9 cellular contexts compared by ENCODE assay signal in the genomic region with DNA sequence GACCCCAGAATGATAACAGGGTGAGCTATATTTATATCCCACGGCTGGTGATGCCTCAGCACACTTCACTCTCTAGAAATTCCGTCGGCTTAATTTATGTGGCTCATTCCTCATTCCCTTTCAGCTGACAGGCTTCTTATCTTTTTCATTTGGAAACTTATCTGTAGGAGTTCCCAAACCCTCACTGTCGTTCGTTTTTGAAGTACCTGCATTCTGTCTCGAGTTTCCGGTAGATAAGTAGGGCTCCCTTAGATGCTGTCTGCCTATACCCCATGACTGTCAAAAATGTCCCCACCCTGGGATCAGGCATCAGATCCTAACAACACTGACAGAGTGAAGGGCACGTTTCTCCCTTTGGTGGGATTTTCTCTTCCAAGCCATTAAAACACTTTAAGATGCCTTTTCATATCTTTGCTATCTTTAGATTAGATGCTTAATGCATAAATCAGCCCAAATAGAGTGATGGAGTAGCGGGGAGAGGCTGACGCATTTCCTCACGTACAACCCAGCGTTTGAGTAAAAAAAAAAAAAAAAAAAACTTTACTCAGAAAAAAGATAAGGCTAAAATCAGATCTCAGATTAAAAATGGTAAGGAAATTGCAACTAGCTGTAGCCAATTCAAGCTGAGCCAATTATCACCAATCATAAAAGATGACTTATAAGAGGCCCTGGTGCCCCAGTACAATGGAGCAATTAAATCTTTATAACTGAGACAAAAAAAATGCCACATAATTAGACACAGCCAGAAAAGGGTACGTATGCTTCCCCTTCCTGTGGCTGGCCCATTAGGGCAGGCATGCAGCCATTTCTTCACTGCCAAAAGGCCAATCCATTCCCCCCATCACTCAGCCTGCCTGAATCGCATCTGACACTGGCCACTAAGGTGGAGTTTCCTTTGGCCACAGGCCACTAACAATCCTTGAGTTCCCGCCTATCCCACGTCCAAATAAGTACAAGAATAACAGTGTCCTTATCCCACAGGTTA. TPM values are rescaled to one million over a fixed set of nuclear protein-coding genes. Genes with fewer than 3 reads are reported as not detected.
DNase-seq lines count a peak whose midpoint lies in the region; ATAC-seq and TF ChIP-seq lines count a peak whose summit lies in the region.
"Had no signal": no experiment of that assay in that cellular context is flagged by ENCODE, and none has a peak within 500 bp of the region (broad histone marks: within the 10 kb centered on the region; RNA-seq: fewer than 3 reads in every experiment).

No MANE protein-coding gene starts in this region.

- POLR2A ChIA-PET in activated CD4-positive, alpha-beta memory T cell treated with anti-CD3 and anti-CD28 coated beads, Interleukin-2, amount 10 ng/mL, durations not matched to agents 7 days and 5 days (lab: Charles Lee) = interaction anchor here (1.1 to 2.1 kb wide), 3 partner anchors 14 to 43 kb away, joined by 3 to 6 read pairs (median 3); no protein-coding TSS in a partner anchor

- no peak for TF ChIP-seq POLR2A in Peyer's patch (IDR thresholded peaks at IDR 0.05)

- peak; percentile 60 to 89 for ATAC-seq in right cardiac atrium

- H3K36me3 Mint-ChIP-seq in activated CD4-positive, alpha-beta memory T cell treated with anti-CD3 and anti-CD28 coated beads, Interleukin-2, amount 10 ng/mL, durations not matched to agents 7 days and 5 days (ENCODE audit: low read depth) = peaks cover 83% of the 10 kb centered on the region

- H3K27ac ChIP-seq in right cardiac atrium (ENCODE audit: low read length) (peak overlapping the region; percentile 14), Peyer's patch (no peak overlapping the region)

- no peak overlapping the region for H3K4me3 Mint-ChIP-seq in activated CD4-positive, alpha-beta memory T cell treated with anti-CD3 and anti-CD28 coated beads, Interleukin-2, amount 10 ng/mL, durations not matched to agents 7 days and 5 days

- intact Hi-C loops in right cardiac atrium (cut with DNase I) = no loop called here

- H3K27me3 ChIP-seq in right cardiac atrium (ENCODE audit: control insufficient read depth, insufficient read depth) (no peaks in the 10 kb centered on the region), Peyer's patch (no peaks in the 10 kb centered on the region)

- DNase-seq in stimulated activated naive CD4-positive, alpha-beta T cell (lab: John Stamatoyannopoulos, UW) = peak in 5 of 6 experiments; percentile 21 to 75 (median 68)
- DNase-seq in stimulated activated naive CD4-positive, alpha-beta T cell treated with Interleukin-2 at 50 U/mL for 16 hours (lab: John Stamatoyannopoulos, UW) = no peak
- no peak for DNase-seq in activated CD4-positive, alpha-beta memory T cell treated with anti-CD3 and anti-CD28 coated beads, Interleukin-2, amount 10 ng/mL, durations not matched to agents 7 days and 5 days
- DNase-seq in right cardiac atrium (peak; percentile 32 to 65 (median 50)), Peyer's patch (no peak), GOT3 (lab: John Stamatoyannopoulos, UW) (no peak), cerebellum (ENCODE audit: low spot score) (no peak)
- no peak for DNase-seq in stimulated activated CD4-positive, alpha-beta T cell treated with anti-CD3 and anti-CD28 coated beads, Interleukin-2, amount 100 ng/mL, for 24 hours
- DNase-seq: psoas muscle had no signal

- WGBS in right cardiac atrium = 28% methylated on average over 16 of the region's 16 CpGs

- peak overlapping the region; percentile 63 for H3K27ac Mint-ChIP-seq in activated CD4-positive, alpha-beta memory T cell treated with anti-CD3 and anti-CD28 coated beads, Interleukin-2, amount 10 ng/mL, durations not matched to agents 7 days and 5 days

- H3K36me3 ChIP-seq in Peyer's patch = no peaks in the 10 kb centered on the region

- no peaks in the 10 kb centered on the region for H3K27me3 Mint-ChIP-seq in activated CD4-positive, alpha-beta memory T cell treated with anti-CD3 and anti-CD28 coated beads, Interleukin-2, amount 10 ng/mL, durations not matched to agents 7 days and 5 days

- H3K4me1 Mint-ChIP-seq in activated CD4-positive, alpha-beta memory T cell treated with anti-CD3 and anti-CD28 coated beads, Interleukin-2, amount 10 ng/mL, durations not matched to agents 7 days and 5 days = peaks cover 53% of the 10 kb centered on the region

- H3K4me3 ChIP-seq in right cardiac atrium (ENCODE audit: low read length) (no peak overlapping the region), Peyer's patch (no peak overlapping the region)
- H3K4me3 ChIP-seq: psoas muscle had no signal

- TF ChIP-seq CTCF in Peyer's patch (IDR thresholded peaks at IDR 0.05) = no peak

- H3K9me3 ChIP-seq in right cardiac atrium (ENCODE audit: control insufficient read depth, low read length) (no peaks in the 10 kb centered on the region), Peyer's patch (no peaks in the 10 kb centered on the region)
- H3K9me3 ChIP-seq: psoas muscle had no signal

- no peaks in the 10 kb centered on the region for H3K9me3 Mint-ChIP-seq in activated CD4-positive, alpha-beta memory T cell treated with anti-CD3 and anti-CD28 coated beads, Interleukin-2, amount 10 ng/mL, durations not matched to agents 7 days and 5 days

- CTCF ChIA-PET in activated CD4-positive, alpha-beta memory T cell treated with anti-CD3 and anti-CD28 coated beads, Interleukin-2, amount 10 ng/mL, durations not matched to agents 7 days and 5 days (lab: Charles Lee) = interaction anchor here (0.6 to 1.0 kb wide), 3 partner anchors 13 to 227 kb away, joined by 3 read pairs; no protein-coding TSS in a partner anchor

- H3K4me1 ChIP-seq in right cardiac atrium (ENCODE audit: control insufficient read depth, insufficient read depth, low read length) (peaks cover 4% of the 10 kb centered on the region), Peyer's patch (peaks cover 0 to 9% (median 0%) of the 10 kb centered on the region in 4 donors)

RNA-seq across cellular contexts. Expression of a gene that starts 45.1 kb away (rescaled TPM):
- total RNA-seq in activated CD4-positive, alpha-beta memory T cell treated with anti-CD3 and anti-CD28 coated beads, Interleukin-2, amount 10 ng/mL, durations not matched to agents 7 days and 5 days = 10 to 100 TPM; 74.9 to 75.1 TPM
- total RNA-seq in right cardiac atrium (10 to 100 TPM; 17.9 to 23.6 (median 20.6) TPM), Peyer's patch (100 to 1,000 TPM in 1 of 4 donors, 10 to 100 TPM in 2, 1 to 10 TPM in 1; 6.1 to 135 (median 32.0) TPM), cerebellum (26.6 TPM)
- polyA plus RNA-seq in right cardiac atrium = 21.2 TPM

Comparison
In these comparisons a context has a peak if more than half of its experiments do, and no peak if none do; other contexts are left out.
1. DNase-seq: peak in stimulated activated naive CD4-positive, alpha-beta T cell (5 of 6) and right cardiac atrium (3 of 3); none in stimulated activated naive CD4-positive, alpha-beta T cell treated with Interleukin-2 at 50 U/mL for 16 hours (single experiment), activated CD4-positive, alpha-beta memory T cell treated with anti-CD3 and anti-CD28 coated beads, Interleukin-2, amount 10 ng/mL, durations not matched to agents 7 days and 5 days (single experiment), stimulated activated CD4-positive, alpha-beta T cell treated with anti-CD3 and anti-CD28 coated beads, Interleukin-2, amount 100 ng/mL, for 24 hours (0 of 2), Peyer's patch (0 of 3), GOT3 (single experiment) and cerebellum (single experiment).